ENCODE assay signal across 1 cellular context in the genomic region with DNA sequence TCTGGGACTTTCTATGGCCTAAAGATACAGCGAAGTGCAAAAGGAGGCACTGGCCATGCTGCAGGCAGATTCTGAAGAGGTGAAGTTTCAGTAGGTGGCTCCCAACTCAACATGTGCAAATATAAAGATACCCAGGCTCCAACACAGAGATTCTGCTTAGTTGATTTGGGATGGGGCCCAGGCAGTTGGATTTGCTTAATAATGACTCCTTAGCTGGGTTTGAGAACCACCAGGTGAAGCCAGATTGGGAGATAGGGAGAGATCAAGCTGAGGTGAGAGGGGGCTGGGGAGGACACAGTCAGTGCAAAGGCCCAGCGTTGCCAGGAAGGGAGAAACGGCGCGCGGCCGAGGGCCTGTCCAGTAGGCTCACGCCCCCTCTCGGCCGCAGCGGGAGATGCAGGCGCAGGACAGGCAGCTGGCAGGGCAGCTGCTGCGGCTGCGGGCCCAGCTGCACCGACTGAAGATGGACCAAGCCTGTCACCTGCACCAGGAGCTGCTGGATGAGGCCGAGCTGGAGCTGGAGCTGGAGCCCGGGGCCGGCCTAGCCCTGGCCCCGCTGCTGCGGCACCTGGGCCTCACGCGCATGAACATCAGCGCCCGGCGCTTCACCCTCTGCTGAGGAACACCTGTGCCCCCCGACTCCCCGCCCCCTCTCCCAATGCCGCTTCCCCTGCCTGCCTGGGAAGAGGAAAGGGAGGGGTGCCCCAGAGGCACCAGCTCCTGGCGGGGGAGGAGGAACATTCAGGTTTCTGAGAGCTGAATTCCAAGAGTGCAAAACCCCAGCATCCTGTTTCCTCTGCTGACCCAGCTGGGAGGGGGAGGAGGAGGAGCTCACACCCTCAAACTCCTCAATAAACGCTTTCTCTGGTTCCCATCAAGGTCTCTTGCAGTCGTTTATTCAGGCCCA.
TF ChIP-seq lines count a peak whose summit lies in the region.

No MANE protein-coding gene starts in this region.

TF ChIP-seq in IMR-90, 13 proteins besides CTCF, POLR2A, EP300 and RAD21:
- TF ChIP-seq MXI1 (IDR thresholded peaks at IDR 0.05; ENCODE audit: borderline replicate concordance, low read depth, low read length) (0 out of 2 replicates have a peak, but pooled peaks have one; percentile 12), SMC3 (IDR thresholded peaks at IDR 0.05; ENCODE audit: low read depth, low read length) (peak; percentile 34; the same call in 1 of the 2 replicates), CEBPB (IDR thresholded peaks at IDR 0.05; ENCODE audit: low read depth, low read length) (no peak)
